Comparison of ENCODE assay signal across 24 cellular contexts in genomic region chr10:102368072-102368471, GRCh38. TPM values are rescaled to one million over a fixed set of nuclear protein-coding genes. Genes with fewer than 3 reads are reported as not detected.
DNase-seq lines count a peak whose midpoint lies in the region; ATAC-seq, FAIRE-seq and TF ChIP-seq lines count a peak whose summit lies in the region.
"Had no signal": no experiment of that assay in that cellular context is flagged by ENCODE, and none has a peak within 500 bp of the region (broad histone marks: within the 10 kb centered on the region; RNA-seq: fewer than 3 reads in every experiment).

No MANE protein-coding gene starts in this region.

- H3K4me1 ChIP-seq in lung (ENCODE audit: control insufficient read depth in 2 of 2, insufficient read depth in 2 of 2, low read length in 2 of 2), result no peaks in the 10 kb centered on the region
- H3K4me1 ChIP-seq: SJSA1 had no signal

- H3K36me3 Mint-ChIP-seq in activated CD4-positive, alpha-beta T cell treated with anti-CD3 and anti-CD28 coated beads, Interleukin-2, amount 10 ng/mL, durations not matched to agents 7 days and 5 days (ENCODE audit: low read depth), result peaks cover 75% of the 10 kb centered on the region

- no peaks in the 10 kb centered on the region for H3K27me3 Mint-ChIP-seq in activated CD4-positive, alpha-beta T cell treated with anti-CD3 and anti-CD28 coated beads, Interleukin-2, amount 10 ng/mL, durations not matched to agents 7 days and 5 days
- H3K27me3 Mint-ChIP-seq: activated CD4-positive, alpha-beta memory T cell treated with anti-CD3 and anti-CD28 coated beads, Interleukin-2, amount 10 ng/mL, durations not matched to agents 7 days and 5 days; activated naive CD4-positive, alpha-beta T cell treated with anti-CD3 and anti-CD28 coated beads, Interleukin-2, amount 50 U/mL, for 24 hours had no signal

- H3K4me3 ChIP-seq in bronchial epithelial cell (ENCODE audit: low read depth, low read length) (no peak overlapping the region), lung (no peak overlapping the region)
- H3K4me3 ChIP-seq: GM12878, GM23248, SJSA1 had no signal

- H3K4me3 Mint-ChIP-seq in activated CD4-positive, alpha-beta T cell treated with anti-CD3 and anti-CD28 coated beads, Interleukin-2, amount 10 ng/mL, durations not matched to agents 7 days and 5 days, result no peak overlapping the region
- H3K4me3 Mint-ChIP-seq: activated CD4-positive, alpha-beta memory T cell treated with anti-CD3 and anti-CD28 coated beads, Interleukin-2, amount 10 ng/mL, durations not matched to agents 7 days and 5 days; activated naive CD4-positive, alpha-beta T cell treated with anti-CD3 and anti-CD28 coated beads, Interleukin-2, amount 50 U/mL, for 24 hours; CD14-positive monocyte had no signal

- H3K9me3 ChIP-seq in lung (ENCODE audit: control insufficient read depth in 2 of 2, insufficient read depth in 1 of 2, low read length in 1 of 2), result peaks cover 0 to 2% of the 10 kb centered on the region in 2 donors
- H3K9me3 ChIP-seq: SJSA1 had no signal

- in situ Hi-C loops in ACHN (cut with HindIII; ENCODE audit: low pct_ligation_motif_present, low pct_unique_long_range_greater_than_20kb, low sequenced_read_pairs), result no loop called here

- 66 to 96% methylated on average over 3 of the region's 3 CpGs for WGBS in lung, 2 donors

- ATAC-seq in lung (ENCODE audit: insufficient read depth, low FRiP score) (peak; percentile 62), GM19463 (IDR thresholded peaks at IDR 0.05; ENCODE audit: unreplicated experiment) (no peak)
- ATAC-seq: GM12878 had no signal

- no peak for FAIRE-seq in HTR-8/SVneo (lab: Jason Lieb, UNC)
- FAIRE-seq in bronchial epithelial cell (lab: Jason Lieb, UNC), result no peak
- FAIRE-seq: GM12878 had no signal

- peak overlapping the region in 1 of 2 donors; percentile 0 for H3K27ac ChIP-seq in lung (ENCODE audit: low read depth in 1 of 2, low read length in 1 of 2)
- H3K27ac ChIP-seq: GM23248, KMS-11, SJSA1 had no signal

- CTCF ChIA-PET in activated CD4-positive, alpha-beta T cell treated with anti-CD3 and anti-CD28 coated beads, Interleukin-2, amount 10 ng/mL, durations not matched to agents 7 days and 5 days (lab: Charles Lee), result interaction anchor here (0.7 to 2.5 kb wide), 8 partner anchors 7 to 138 kb away, joined by 3 to 10 read pairs (median 5); partner anchors contain the start of gene NFKB2

- H3K9me3 Mint-ChIP-seq in activated CD4-positive, alpha-beta T cell treated with anti-CD3 and anti-CD28 coated beads, Interleukin-2, amount 10 ng/mL, durations not matched to agents 7 days and 5 days, result no peaks in the 10 kb centered on the region
- H3K9me3 Mint-ChIP-seq: activated CD4-positive, alpha-beta memory T cell treated with anti-CD3 and anti-CD28 coated beads, Interleukin-2, amount 10 ng/mL, durations not matched to agents 7 days and 5 days; activated naive CD4-positive, alpha-beta T cell treated with anti-CD3 and anti-CD28 coated beads, Interleukin-2, amount 50 U/mL, for 24 hours had no signal

- H3K36me3 ChIP-seq in bronchial epithelial cell (ENCODE audit: control insufficient read depth, insufficient read depth, low read length), result peaks cover 44% of the 10 kb centered on the region
- peaks cover 56 to 63% of the 10 kb centered on the region in 2 donors for H3K36me3 ChIP-seq in lung (ENCODE audit: control insufficient read depth in 2 of 2, insufficient read depth in 2 of 2, low read length in 2 of 2)

- H3K4me1 Mint-ChIP-seq in activated CD4-positive, alpha-beta T cell treated with anti-CD3 and anti-CD28 coated beads, Interleukin-2, amount 10 ng/mL, durations not matched to agents 7 days and 5 days, result no peaks in the 10 kb centered on the region
- H3K4me1 Mint-ChIP-seq: activated CD4-positive, alpha-beta memory T cell treated with anti-CD3 and anti-CD28 coated beads, Interleukin-2, amount 10 ng/mL, durations not matched to agents 7 days and 5 days; activated naive CD4-positive, alpha-beta T cell treated with anti-CD3 and anti-CD28 coated beads, Interleukin-2, amount 50 U/mL, for 24 hours; CD14-positive monocyte had no signal

- TF ChIP-seq CTCF in bronchial epithelial cell (IDR thresholded peaks at IDR 0.05; ENCODE audit: insufficient read depth, low read length, severe bottlenecking), result no peak
- TF ChIP-seq CTCF in lung (IDR thresholded peaks at IDR 0.05; ENCODE audit: control extremely low read depth, extremely low read depth), result no peak

- POLR2A ChIA-PET in activated CD4-positive, alpha-beta T cell treated with anti-CD3 and anti-CD28 coated beads, Interleukin-2, amount 10 ng/mL, durations not matched to agents 7 days and 5 days (lab: Charles Lee), result no interaction called here

- peak; percentile 41 for DNase-seq in ACHN
- peak; percentile 23 for DNase-seq in HTR-8/SVneo (ENCODE audit: insufficient read length, low spot score)
- DNase-seq in bronchial epithelial cell (ENCODE audit: low read depth), result peak; percentile 51
- peak; percentile 49 for DNase-seq in lung (ENCODE audit: low spot score)
- no peak for DNase-seq in stimulated activated CD4-positive, alpha-beta T cell treated with anti-CD3 and anti-CD28 coated beads, Interleukin-2, amount 100 ng/mL, for 48 hours
- no peak for DNase-seq in activated gamma-delta T cell treated with Interleukin-2 at 50 U/mL for 16 hours
- no peak for DNase-seq in activated CD4-positive, alpha-beta T cell treated with anti-CD3 and anti-CD28 coated beads, Interleukin-2, amount 10 ng/mL, durations not matched to agents 7 days and 5 days
- DNase-seq: activated CD4-positive, alpha-beta memory T cell treated with anti-CD3 and anti-CD28 coated beads, Interleukin-2, amount 10 ng/mL, durations not matched to agents 7 days and 5 days; activated T-cell treated with anti-CD3 and anti-CD28 coated beads, Interleukin-2, amount 50 U/mL, for 48 hours; DMS153; effector CD8-positive, alpha-beta T cell; NCI-H1048; NCI-H1930; NCI-H2227 treated with DMSO at 0.1 percent for 48 hours; OCI-M1; stimulated activated CD4-positive, alpha-beta T cell treated with anti-CD3 and anti-CD28 coated beads, Interleukin-1b, Interleukin-23, amount 100 ng/mL, for 48 hours; stimulated activated naive CD4-positive, alpha-beta T cell treated with Interleukin-2 at 50 U/mL for 16 hours had no signal

- H3K27ac Mint-ChIP-seq in activated CD4-positive, alpha-beta T cell treated with anti-CD3 and anti-CD28 coated beads, Interleukin-2, amount 10 ng/mL, durations not matched to agents 7 days and 5 days, result no peak overlapping the region
- H3K27ac Mint-ChIP-seq: activated CD4-positive, alpha-beta memory T cell treated with anti-CD3 and anti-CD28 coated beads, Interleukin-2, amount 10 ng/mL, durations not matched to agents 7 days and 5 days; activated naive CD4-positive, alpha-beta T cell treated with anti-CD3 and anti-CD28 coated beads, Interleukin-2, amount 50 U/mL, for 24 hours had no signal

- no peaks in the 10 kb centered on the region for H3K27me3 ChIP-seq in bronchial epithelial cell (ENCODE audit: control insufficient read depth, insufficient read depth, low read length)
- H3K27me3 ChIP-seq in lung (ENCODE audit: control insufficient read depth, insufficient read depth), result no peaks in the 10 kb centered on the region
- H3K27me3 ChIP-seq: SJSA1 had no signal

RNA-seq across cellular contexts. Expression of gene NFKB2, which starts 27.4 kb away (rescaled TPM):
- 6.8 and 13.2 TPM in 2 replicates for total RNA-seq in bronchial epithelial cell
- 10 to 100 TPM; 48.2 to 52.8 TPM for total RNA-seq in lung
- polyA plus RNA-seq in lung, result 100 to 1,000 TPM in 1 of 2 donors, 10 to 100 TPM in 1; 34.6 to 114 TPM
- 10 to 100 TPM; 74.8 to 81.8 TPM for total RNA-seq in activated CD4-positive, alpha-beta T cell treated with anti-CD3 and anti-CD28 coated beads, Interleukin-2, amount 10 ng/mL, durations not matched to agents 7 days and 5 days

RNA-seq across cellular contexts. Expression of gene PSD, which starts 50.5 kb away (rescaled TPM):
- under 0.01 and 0.51 TPM in 2 replicates for total RNA-seq in bronchial epithelial cell
- total RNA-seq in lung, result 1 to 10 TPM; 4.6 to 5.3 TPM
- polyA plus RNA-seq in lung, result 1 to 10 TPM; 1.1 to 1.9 TPM
- total RNA-seq in activated CD4-positive, alpha-beta T cell treated with anti-CD3 and anti-CD28 coated beads, Interleukin-2, amount 10 ng/mL, durations not matched to agents 7 days and 5 days, result 1 to 10 TPM; 1.4 to 1.6 TPM

RNA-seq across cellular contexts. Expression of gene FBXL15, which starts 52.6 kb away (rescaled TPM):
- 9.7 and 12.5 TPM in 2 replicates for total RNA-seq in bronchial epithelial cell
- total RNA-seq in lung, result 10 to 100 TPM in 1 of 2 donors, 1 to 10 TPM in 1; 9.4 to 23.6 TPM
- 10 to 100 TPM; 13.7 to 40.4 TPM for polyA plus RNA-seq in lung
- total RNA-seq in activated CD4-positive, alpha-beta T cell treated with anti-CD3 and anti-CD28 coated beads, Interleukin-2, amount 10 ng/mL, durations not matched to agents 7 days and 5 days, result 10 to 100 TPM in 1 of 2 experiments, 1 to 10 TPM in 1; 8.7 to 11.2 TPM

Comparison
In these comparisons a context has a peak if more than half of its experiments do, and no peak if none do; other contexts are left out.
1. DNase-seq: peak in ACHN (single experiment), HTR-8/SVneo (single experiment), bronchial epithelial cell (single experiment) and lung (single experiment); none in stimulated activated CD4-positive, alpha-beta T cell treated with anti-CD3 and anti-CD28 coated beads, Interleukin-2, amount 100 ng/mL, for 48 hours (0 of 2), activated gamma-delta T cell treated with Interleukin-2 at 50 U/mL for 16 hours (single experiment) and activated CD4-positive, alpha-beta T cell treated with anti-CD3 and anti-CD28 coated beads, Interleukin-2, amount 10 ng/mL, durations not matched to agents 7 days and 5 days (single experiment).